ENCODE assay signal across 28 cellular contexts in the genomic region with DNA sequence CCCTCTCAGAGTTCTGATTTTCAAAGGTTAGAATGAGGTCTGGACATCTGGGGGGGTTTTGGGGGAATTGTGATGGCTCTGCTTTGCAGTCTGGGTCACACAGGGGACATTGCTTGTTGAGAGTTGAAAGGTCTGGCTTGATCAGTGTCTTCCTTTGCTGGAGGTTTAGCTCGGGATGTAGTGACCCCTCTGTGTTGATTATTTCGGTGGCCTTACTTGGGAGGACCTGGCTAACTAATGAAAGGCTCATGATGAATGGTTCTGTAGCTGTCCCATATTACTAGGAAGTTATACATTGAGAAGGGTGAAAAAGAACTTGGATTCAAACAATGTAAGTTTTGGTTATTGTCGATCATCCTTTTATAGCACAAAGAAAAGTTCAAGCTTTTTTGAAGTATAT. TPM values are rescaled to one million over a fixed set of nuclear protein-coding genes. Genes with fewer than 3 reads are reported as not detected.
DNase-seq lines count a peak whose midpoint lies in the region; ATAC-seq and TF ChIP-seq lines count a peak whose summit lies in the region.
"Had no signal": no experiment of that assay in that cellular context is flagged by ENCODE, and none has a peak within 500 bp of the region (broad histone marks: within the 10 kb centered on the region; RNA-seq: fewer than 3 reads in every experiment).

No MANE protein-coding gene starts in this region.

- H3K4me1 Mint-ChIP-seq in mesothelial cell of epicardium (peaks cover 40% of the 10 kb centered on the region), type B pancreatic cell (ENCODE audit: unreplicated experiment) (peaks cover 47% of the 10 kb centered on the region)
- H3K4me1 Mint-ChIP-seq: activated naive CD4-positive, alpha-beta T cell treated with anti-CD3 and anti-CD28 coated beads, Interleukin-2, amount 50 U/mL, for 24 hours; CD8-positive, alpha-beta memory T cell had no signal

- peaks cover 47% of the 10 kb centered on the region; the same call in 1 of the 2 replicates for H3K79me2 ChIP-seq in SK-N-SH (ENCODE audit: insufficient read depth)

- peak overlapping the region; percentile 10; the same call in 1 of the 2 replicates for H3K9ac ChIP-seq in SK-N-SH

- peaks cover 93 to 95% of the 10 kb centered on the region in 2 experiments for H3K36me3 ChIP-seq in SK-N-SH (replicated peaks in 1 of 2; ENCODE audit: control insufficient read depth in 1 of 2, insufficient read depth in 2 of 2, low read length in 1 of 2)
- H3K36me3 ChIP-seq in H7 (replicated peaks; ENCODE audit: control insufficient read depth, insufficient read depth, low read length): peaks cover 50% of the 10 kb centered on the region
- no peaks in the 10 kb centered on the region for H3K36me3 ChIP-seq in A673 (ENCODE audit: insufficient read depth, low read length, poor library complexity, severe bottlenecking)

- H3K4me3 Mint-ChIP-seq in mesothelial cell of epicardium: no peak overlapping the region
- no peak overlapping the region for H3K4me3 Mint-ChIP-seq in type B pancreatic cell
- H3K4me3 Mint-ChIP-seq: activated naive CD4-positive, alpha-beta T cell treated with anti-CD3 and anti-CD28 coated beads, Interleukin-2, amount 50 U/mL, for 24 hours; activated T-helper 1 cell treated with anti-CD3 and anti-CD28 coated beads, Interleukin-12 subunit alpha, Interleukin-12 subunit beta, Interleukin-2, Interleukin-4 antibody, amounts not matched to agents 30 ng/mL and 10 ng/mL and 1 ng/mL, durations not matched to agents 14 hours and 24 hours and 36 hours; CD8-positive, alpha-beta memory T cell; natural killer cell had no signal

- peaks cover 100% of the 10 kb centered on the region for H3F3A ChIP-seq in SK-N-SH (replicated peaks; ENCODE audit: insufficient read depth)

- no peak for ATAC-seq in HG02678 (IDR thresholded peaks at IDR 0.05; ENCODE audit: unreplicated experiment)
- ATAC-seq: natural killer cell had no signal

- H3K27me3 ChIP-seq in SK-N-SH (ENCODE audit: insufficient read depth) (no peaks in the 10 kb centered on the region), H7 (ENCODE audit: control insufficient read depth, insufficient read depth, low read length) (no peaks in the 10 kb centered on the region), A673 (replicated peaks; ENCODE audit: insufficient read depth, low read depth, low read length, poor library complexity) (no peaks in the 10 kb centered on the region)
- H3K27me3 ChIP-seq: esophagus squamous epithelium, SJSA1, testis had no signal

- BruUV-seq in A673 (replicated peaks; lab: Mats Ljungman, UMichigan): no TSS peak

- DNase-seq in SK-N-SH: no peak
- peak; percentile 3 for DNase-seq in dermis blood vessel endothelial cell
- no peak for DNase-seq in mesothelial cell of epicardium (ENCODE audit: low spot score in 2 of 2, unreplicated experiment in 2 of 2)
- DNase-seq in type B pancreatic cell (ENCODE audit: extremely low spot score, unreplicated experiment): no peak
- DNase-seq in H7: no peak
- DNase-seq in A673 (ENCODE audit: low spot score): no peak
- DNase-seq: activated CD4-positive, alpha-beta T cell treated with anti-CD3 and anti-CD28 coated beads, Interleukin-2, amount 50 U/mL, for 1 hour; anterior cingulate cortex; CD8-positive, alpha-beta memory T cell; cerebellar nuclear complex; effector memory CD4-positive, alpha-beta T cell; esophagus squamous epithelium; GOT3; natural killer cell; NCI-H1105; NCI-H2081; NCI-H345; PC-9; stimulated activated CD4-positive, alpha-beta T cell treated with anti-CD3 and anti-CD28 coated beads, Interleukin-1b, Interleukin-23, amount 100 ng/mL, for 48 hours; T-helper 2 cell; testis; WERI-Rb-1 had no signal

- CTCF ChIA-PET in SK-N-SH (lab: Yijun Ruan, JAX) (interaction anchor here (1.0 to 1.5 kb wide), 5 partner anchors 14 to 284 kb away, joined by 3 to 6 read pairs (median 3); no protein-coding TSS in a partner anchor), A673 (lab: Charles Lee) (no interaction called here)

- H3K36me3 Mint-ChIP-seq in mesothelial cell of epicardium (peaks cover 65% of the 10 kb centered on the region), type B pancreatic cell (peaks cover 65% of the 10 kb centered on the region)

- H3K27ac Mint-ChIP-seq in mesothelial cell of epicardium: peak overlapping the region; percentile 37
- H3K27ac Mint-ChIP-seq in type B pancreatic cell: peak overlapping the region; percentile 54
- H3K27ac Mint-ChIP-seq: activated naive CD4-positive, alpha-beta T cell treated with anti-CD3 and anti-CD28 coated beads, Interleukin-2, amount 50 U/mL, for 24 hours; activated T-helper 1 cell treated with anti-CD3 and anti-CD28 coated beads, Interleukin-12 subunit alpha, Interleukin-12 subunit beta, Interleukin-2, Interleukin-4 antibody, amounts not matched to agents 30 ng/mL and 10 ng/mL and 1 ng/mL, durations not matched to agents 14 hours and 24 hours and 36 hours; natural killer cell had no signal

- peaks cover 92% of the 10 kb centered on the region for H4K20me1 ChIP-seq in SK-N-SH (ENCODE audit: insufficient read depth)

- H3K9me3 ChIP-seq in SK-N-SH (no peaks in the 10 kb centered on the region), A673 (ENCODE audit: low read depth, low read length, poor library complexity, severe bottlenecking) (no peaks in the 10 kb centered on the region)
- H3K9me3 ChIP-seq: esophagus squamous epithelium, prostate gland, SJSA1, testis had no signal

- H3K4me3 ChIP-seq in SK-N-SH (ENCODE audit: low read depth in 2 of 2, low read length in 1 of 2) (no peak overlapping the region), H7 (ENCODE audit: insufficient read depth, low read depth, low read length) (no peak overlapping the region), A673 (ENCODE audit: low read depth, low read length, poor library complexity, severe bottlenecking) (no peak overlapping the region)
- H3K4me3 ChIP-seq: esophagus squamous epithelium, PC-9, prostate gland, SJSA1, testis had no signal

- no peaks in the 10 kb centered on the region for H3K9me2 ChIP-seq in SK-N-SH

- no peak for TF ChIP-seq EP300 in SK-N-SH (IDR thresholded peaks at IDR 0.05; ENCODE audit: borderline replicate concordance in 1 of 2, low read depth in 1 of 2, low read length in 1 of 2)

- intact Hi-C loops in A673 (cut with micrococcal nuclease; ENCODE audit: unreplicated experiment): no loop called here

- H3K9me3 Mint-ChIP-seq in mesothelial cell of epicardium (no peaks in the 10 kb centered on the region), type B pancreatic cell (no peaks in the 10 kb centered on the region)
- H3K9me3 Mint-ChIP-seq: activated naive CD4-positive, alpha-beta T cell treated with anti-CD3 and anti-CD28 coated beads, Interleukin-2, amount 50 U/mL, for 24 hours; activated T-helper 1 cell treated with anti-CD3 and anti-CD28 coated beads, Interleukin-12 subunit alpha, Interleukin-12 subunit beta, Interleukin-2, Interleukin-4 antibody, amounts not matched to agents 30 ng/mL and 10 ng/mL and 1 ng/mL, durations not matched to agents 14 hours and 24 hours and 36 hours; CD8-positive, alpha-beta memory T cell; natural killer cell had no signal

- no peak for TF ChIP-seq RAD21 in SK-N-SH (IDR thresholded peaks at IDR 0.05; ENCODE audit: low read length)

- no peak overlapping the region for H3K4me2 ChIP-seq in SK-N-SH
- H3K4me2 ChIP-seq: PC-9 had no signal

- TF ChIP-seq CTCF in SK-N-SH (IDR thresholded peaks at IDR 0.05): no peak
- no peak for TF ChIP-seq CTCF in mesothelial cell of epicardium (IDR thresholded peaks at IDR 0.05; ENCODE audit: unreplicated experiment)
- no peak for TF ChIP-seq CTCF in type B pancreatic cell (conservative IDR thresholded peaks at IDR 0.05)
- TF ChIP-seq CTCF in A673 (conservative IDR thresholded peaks at IDR 0.05; ENCODE audit: low read depth, low read length): no peak

- POLR2A ChIA-PET in SK-N-SH (lab: Yijun Ruan, JAX): no interaction called here
- POLR2A ChIA-PET in A673 (lab: Charles Lee; ENCODE audit: low non-redundant PET): interaction anchor here (0.6 kb wide), 1 partner anchor 10 kb away, joined by 3 read pairs; no protein-coding TSS in a partner anchor

- peaks cover 0 to 15% of the 10 kb centered on the region in 2 experiments; a peak in 3 of 4 replicates for H3K4me1 ChIP-seq in SK-N-SH (ENCODE audit: control insufficient read depth in 1 of 2, insufficient read depth in 2 of 2, low read depth in 1 of 2, low read length in 1 of 2)
- H3K4me1 ChIP-seq in A673 (ENCODE audit: insufficient read depth, low read length, poor library complexity, severe bottlenecking): no peaks in the 10 kb centered on the region
- H3K4me1 ChIP-seq: prostate gland had no signal

- H3K27ac ChIP-seq in SK-N-SH (ENCODE audit: low read depth in 2 of 2, low read length in 1 of 2) (peak overlapping the region; percentile 56 to 91; a peak in 3 of 4 replicates), A673 (ENCODE audit: low read depth, low read length, poor library complexity, severe bottlenecking) (no peak overlapping the region)
- H3K27ac ChIP-seq: HL-60, PC-9, SJSA1, testis, WERI-Rb-1 had no signal

- WGBS in SK-N-SH (ENCODE audit: low lambda C conversion rate): 85% methylated on average over 3 of the region's 3 CpGs

- no peaks in the 10 kb centered on the region for H3K27me3 Mint-ChIP-seq in mesothelial cell of epicardium (ENCODE audit: low read depth)
- no peaks in the 10 kb centered on the region for H3K27me3 Mint-ChIP-seq in type B pancreatic cell
- H3K27me3 Mint-ChIP-seq: activated naive CD4-positive, alpha-beta T cell treated with anti-CD3 and anti-CD28 coated beads, Interleukin-2, amount 50 U/mL, for 24 hours; CD8-positive, alpha-beta memory T cell had no signal

- H2AFZ ChIP-seq in SK-N-SH (ENCODE audit: low read depth): no peak overlapping the region
- H2AFZ ChIP-seq: PC-9 had no signal

TF ChIP-seq in SK-N-SH, 30 proteins besides CTCF, POLR2A, EP300 and RAD21 (continues in another document):
- no peak for TF ChIP-seq JUND (IDR thresholded peaks at IDR 0.05)
- TF ChIP-seq FOSL2 (IDR thresholded peaks at IDR 0.05; ENCODE audit: borderline replicate concordance, low read depth): no peak
- TF ChIP-seq EZH2phosphoT487 (IDR thresholded peaks at IDR 0.05; ENCODE audit: borderline replicate concordance, low read depth): no peak

RNA-seq across cellular contexts. Expression of a gene that starts 23.8 kb away (rescaled TPM):
- 1,371 and 1,764 TPM in 2 replicates for polyA plus RNA-seq in SK-N-SH (2012; rRNA removed)
- polyA plus RNA-seq in SK-N-SH (2012; cell fraction: cytosol; rRNA removed): 1,590 and 2,049 TPM in 2 replicates
- 2,523 and 2,991 TPM in 2 replicates for polyA plus RNA-seq in SK-N-SH (2012; cell fraction: nucleus; rRNA removed)
- total RNA-seq in dermis blood vessel endothelial cell (309 and 334 TPM in 2 replicates), mesothelial cell of epicardium (635 to 667 TPM (median 659 TPM) in 3 replicates), type B pancreatic cell (ENCODE audit: low replicate concordance) (343 and 447 TPM in 2 replicates), A673 (2021) (31.2 and 34.5 TPM in 2 replicates)
- 274 and 292 TPM in 2 replicates for total RNA-seq in H7 (2014; rRNA removed; shearing (Covaris generic))

RNA-seq across cellular contexts. Expression of a gene that starts 55.4 kb away (rescaled TPM):
- 23.3 and 28.5 TPM in 2 replicates for polyA plus RNA-seq in SK-N-SH (2012; rRNA removed)
- polyA plus RNA-seq in SK-N-SH (2012; cell fraction: cytosol; rRNA removed): 32.3 and 44.5 TPM in 2 replicates
- 17.9 and 27.1 TPM in 2 replicates for polyA plus RNA-seq in SK-N-SH (2012; cell fraction: nucleus; rRNA removed)
- total RNA-seq in dermis blood vessel endothelial cell (45.1 and 47.1 TPM in 2 replicates), mesothelial cell of epicardium (7.6 to 9.0 TPM (median 8.2 TPM) in 3 replicates), type B pancreatic cell (ENCODE audit: low replicate concordance) (10.9 and 12.6 TPM in 2 replicates), A673 (2021) (4.4 and 5.4 TPM in 2 replicates)
- total RNA-seq in H7 (2014; rRNA removed; shearing (Covaris generic)): 14.0 and 19.2 TPM in 2 replicates
